15 cellular contexts compared by ENCODE assay signal in the genomic region with DNA sequence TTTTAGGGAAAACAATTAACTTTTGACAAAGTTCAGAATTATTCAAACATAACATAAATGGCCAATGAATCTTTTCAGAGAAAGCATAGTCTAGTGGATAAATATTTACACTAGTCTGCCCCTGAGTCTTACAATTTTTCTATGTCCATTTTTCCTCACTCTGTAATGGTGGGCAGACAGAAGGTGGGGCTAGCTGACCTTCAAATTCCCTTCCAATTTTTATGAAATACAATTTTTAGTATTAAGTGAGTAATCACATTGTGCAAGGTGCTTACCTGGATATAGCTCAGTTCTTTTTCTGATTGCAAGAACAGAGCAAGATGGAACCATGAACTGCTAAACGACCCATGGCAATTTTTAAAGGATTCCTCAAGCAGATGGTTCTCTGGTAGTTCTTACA.
DNase-seq lines count a peak whose midpoint lies in the region; ATAC-seq and TF ChIP-seq lines count a peak whose summit lies in the region.
"Had no signal": no experiment of that assay in that cellular context is flagged by ENCODE, and none has a peak within 500 bp of the region (broad histone marks: within the 10 kb centered on the region; RNA-seq: fewer than 3 reads in every experiment).

No MANE protein-coding gene starts in this region.

- no peak overlapping the region for H2AFZ ChIP-seq in Loucy (ENCODE audit: low read length)
- H2AFZ ChIP-seq: GM23338 had no signal

- H3K79me2 ChIP-seq in Loucy (ENCODE audit: insufficient read depth, low read length), result no peaks in the 10 kb centered on the region

- intact Hi-C loops in Right ventricle myocardium superior (cut with DNase I), result no loop called here

- H3K36me3 ChIP-seq in Loucy (ENCODE audit: insufficient read depth, low read length) (no peaks in the 10 kb centered on the region), SJCRH30 (no peaks in the 10 kb centered on the region)
- H3K36me3 ChIP-seq: BE2C had no signal

- H3K27ac Mint-ChIP-seq in stimulated activated naive CD8-positive, alpha-beta T cell treated with anti-CD3 and anti-CD28 coated beads, Interleukin-15, amount 100 ng/mL, for 72 hours, result no peak overlapping the region
- H3K27ac Mint-ChIP-seq: CD4-positive, alpha-beta memory T cell; GM23338 had no signal

- no peaks in the 10 kb centered on the region for H4K20me1 ChIP-seq in Loucy (ENCODE audit: insufficient read depth, low read length, poor library complexity, severe bottlenecking)

- no peaks in the 10 kb centered on the region for H3F3A ChIP-seq in Loucy (ENCODE audit: low read depth)

- peak overlapping the region; percentile 67; the same call in 1 of the 2 replicates for H3K27ac ChIP-seq in SJCRH30
- H3K27ac ChIP-seq: A549, C4-2B had no signal

- H3K9me3 ChIP-seq in Loucy (ENCODE audit: insufficient read depth, low read depth, low read length) (no peaks in the 10 kb centered on the region), SJCRH30 (replicated peaks) (0 out of 2 replicates have a peak, but pooled peaks cover 4% of the 10 kb centered on the region)
- H3K9me3 ChIP-seq: A549, BE2C had no signal

- H3K27me3 Mint-ChIP-seq in stimulated activated naive CD8-positive, alpha-beta T cell treated with anti-CD3 and anti-CD28 coated beads, Interleukin-15, amount 100 ng/mL, for 72 hours, result peaks cover 5% of the 10 kb centered on the region
- H3K27me3 Mint-ChIP-seq: CD4-positive, alpha-beta memory T cell had no signal

- TF ChIP-seq CTCF in Loucy (conservative IDR thresholded peaks at IDR 0.05; ENCODE audit: low read length) (0 out of 2 replicates have a peak, but pooled peaks have one; percentile 15), fibroblast of villous mesenchyme (IDR thresholded peaks at IDR 0.05; ENCODE audit: insufficient read depth, low read depth, low read length) (peak; percentile 4)

- H3K4me3 Mint-ChIP-seq in stimulated activated naive CD8-positive, alpha-beta T cell treated with anti-CD3 and anti-CD28 coated beads, Interleukin-15, amount 100 ng/mL, for 72 hours, result no peak overlapping the region
- H3K4me3 Mint-ChIP-seq: CD4-positive, alpha-beta memory T cell; GM23338 had no signal

- no peaks in the 10 kb centered on the region for H3K9me2 ChIP-seq in Loucy (replicated peaks; ENCODE audit: low read depth, low read length)

- no peak overlapping the region for H3K4me2 ChIP-seq in Loucy (ENCODE audit: low read depth, low read length, poor library complexity, severe bottlenecking)
- H3K4me2 ChIP-seq: A549, GM23338 had no signal

- no peak overlapping the region for H3K9ac ChIP-seq in Loucy (ENCODE audit: low read depth, low read length, poor library complexity, severe bottlenecking)

- H3K9me3 Mint-ChIP-seq in stimulated activated naive CD8-positive, alpha-beta T cell treated with anti-CD3 and anti-CD28 coated beads, Interleukin-15, amount 100 ng/mL, for 72 hours, result peaks cover 0 to 3% of the 10 kb centered on the region in 2 donors
- H3K9me3 Mint-ChIP-seq: GM23338 had no signal

- H3K27me3 ChIP-seq in Loucy (ENCODE audit: insufficient read depth, low read length, poor library complexity, severe bottlenecking), result no peaks in the 10 kb centered on the region
- no peaks in the 10 kb centered on the region for H3K27me3 ChIP-seq in SJCRH30
- H3K27me3 ChIP-seq: BE2C had no signal

- H3K4me1 ChIP-seq in Loucy (ENCODE audit: insufficient read depth, low read length, poor library complexity, severe bottlenecking) (peaks cover under 1% of the 10 kb centered on the region), SJCRH30 (peaks cover 36% of the 10 kb centered on the region)
- H3K4me1 ChIP-seq: A549, BE2C had no signal

- no peak for ATAC-seq in Right ventricle myocardium superior (ENCODE audit: poor library complexity)
- ATAC-seq in HG03432 (IDR thresholded peaks at IDR 0.05; ENCODE audit: unreplicated experiment), result no peak
- ATAC-seq in stimulated activated naive CD8-positive, alpha-beta T cell treated with anti-CD3 and anti-CD28 coated beads, Interleukin-15, amount 100 ng/mL, for 72 hours, result no peak
- ATAC-seq: A549, GM23338 had no signal

- H3K4me1 Mint-ChIP-seq in stimulated activated naive CD8-positive, alpha-beta T cell treated with anti-CD3 and anti-CD28 coated beads, Interleukin-15, amount 100 ng/mL, for 72 hours, result no peaks in the 10 kb centered on the region
- H3K4me1 Mint-ChIP-seq: CD4-positive, alpha-beta memory T cell had no signal

- DNase-seq in SJCRH30 (no peak), fibroblast of villous mesenchyme (ENCODE audit: low read depth) (no peak), Right ventricle myocardium superior (no peak), hypothalamus (lab: John Stamatoyannopoulos, UW) (no peak)
- DNase-seq in stimulated activated naive CD8-positive, alpha-beta T cell treated with anti-CD3 and anti-CD28 coated beads, Interleukin-15, amount 100 ng/mL, for 72 hours, result no peak
- DNase-seq: BE2C; CD4-positive, alpha-beta memory T cell; DMS153; DMS79 treated with DMSO at 0.1 percent for 48 hours; H7 had no signal

- H3K4me3 ChIP-seq in Loucy (ENCODE audit: low read length, poor library complexity, severe bottlenecking) (no peak overlapping the region), SJCRH30 (no peak overlapping the region), fibroblast of villous mesenchyme (ENCODE audit: low read depth, low read length) (no peak overlapping the region)
- H3K4me3 ChIP-seq: A549, GM23338 had no signal
